In genomic region chr2:5616019-5616418, GRCh38 we compare ENCODE assay signal across 34 cellular contexts.
"Had no signal": no experiment of that assay in that cellular context is flagged by ENCODE, and none has a peak within 500 bp of the region (broad histone marks: within the 10 kb centered on the region; RNA-seq: fewer than 3 reads in every experiment).

No MANE protein-coding gene starts in this region.

- H3K9me3 ChIP-seq: MG63 had no signal

- DNase-seq: Karpas-422, Kasumi-1, MG63, MM.1S, MV-4-11, NCI-H1048, NCI-H1092, NCI-H1092 treated with DMSO at 0.1 percent for 48 hours, NCI-H1105, NCI-H1105 treated with DMSO at 0.1 percent for 48 hours, NCI-H1417, NCI-H1417 treated with DMSO at 0.1 percent for 48 hours, NCI-H1436, NCI-H1436 treated with DMSO at 0.1 percent for 48 hours, NCI-H146, NCI-H1694, NCI-H1694 treated with DMSO at 0.1 percent for 48 hours, NCI-H187, NCI-H187 treated with DMSO at 0.1 percent for 48 hours, NCI-H1930, NCI-H2029, NCI-H2029 treated with DMSO at 0.1 percent for 48 hours, NCI-H2081, NCI-H2081 treated with DMSO at 0.1 percent for 48 hours, NCI-H2107, NCI-H2171, NCI-H2171 treated with DMSO at 0.1 percent for 48 hours, NCI-H2227 treated with DMSO at 0.1 percent for 48 hours, NCI-H226, NCI-H345, NCI-H446, NCI-H446 treated with DMSO at 0.1 percent for 48 hours, NCI-H510A, NCI-H510A treated with DMSO at 0.1 percent for 48 hours had no signal

- H3K4me3 ChIP-seq: MG63 had no signal

- H3K36me3 ChIP-seq: MG63 had no signal
